In genomic region chr5:163503106-163504090, GRCh38 we compare ENCODE assay signal across 9 cellular contexts. TPM values are rescaled to one million over a fixed set of nuclear protein-coding genes. Genes with fewer than 3 reads are reported as not detected.
DNase-seq lines count a peak whose midpoint lies in the region; ATAC-seq, FAIRE-seq and TF ChIP-seq lines count a peak whose summit lies in the region.
"Had no signal": no experiment of that assay in that cellular context is flagged by ENCODE, and none has a peak within 500 bp of the region (broad histone marks: within the 10 kb centered on the region; RNA-seq: fewer than 3 reads in every experiment).

No MANE protein-coding gene starts in this region.

- ATAC-seq in HG03378 (IDR thresholded peaks at IDR 0.05; ENCODE audit: unreplicated experiment) (peak; percentile 23), GM12878 (peak; percentile 2; the same call in 1 of the 3 replicates)

- TF ChIP-seq CTCF in GM12878 (IDR thresholded peaks at IDR 0.05 in 2 of 3, conservative IDR thresholded peaks at IDR 0.05 in 1 of 3; ENCODE audit: control insufficient read depth in 2 of 3, extremely low read depth in 1 of 3, insufficient read depth in 1 of 3, low read depth in 3 of 3, low read length in 3 of 3) = peak; percentile 37 to 58 (median 47); a peak in 4 of 6 replicates
- TF ChIP-seq CTCF in hepatocyte (IDR thresholded peaks at IDR 0.05; ENCODE audit: poor library complexity) = peak; percentile 48

- H3K4me1 ChIP-seq in GM12878 (ENCODE audit: control insufficient read depth, insufficient read depth, low read length) (0 out of 2 replicates have a peak, but pooled peaks cover under 1% of the 10 kb centered on the region), hepatocyte (ENCODE audit: insufficient read depth) (peaks cover 18% of the 10 kb centered on the region)

- H3K9ac ChIP-seq in GM12878 (ENCODE audit: control insufficient read depth, insufficient read depth, low read length) = peak overlapping the region; percentile 93

- RAD21 ChIA-PET in GM12878 (lab: Charles Lee; ENCODE audit: unreplicated experiment) = interaction anchor here (0.8 to 2.1 kb wide), 6 partner anchors 28 to 43 kb away, joined by 3 to 22 read pairs (median 3); partner anchors contain the start of genes HMMR and NUDCD2

- H3K9me3 ChIP-seq in GM12878 (replicated peaks; ENCODE audit: control insufficient read depth, insufficient read depth, low read length) = no peaks in the 10 kb centered on the region
- no peaks in the 10 kb centered on the region for H3K9me3 ChIP-seq in hepatocyte (ENCODE audit: low read depth)

- H3K27me3 ChIP-seq in GM12878 (replicated peaks in 1 of 2; ENCODE audit: control insufficient read depth in 2 of 2, insufficient read depth in 2 of 2, low read length in 1 of 2) = no peaks in the 10 kb centered on the region
- H3K27me3 ChIP-seq in hepatocyte = no peaks in the 10 kb centered on the region

- in situ Hi-C loops in GM12878 (cut with MboI) = no loop called here

- DNase-seq in Daoy (ENCODE audit: low read depth) = peak; percentile 63
- DNase-seq in SIG-M5 treated with dmso at 0.1 percent for 504 hours (lab: John Stamatoyannopoulos, UW; ENCODE audit: unreplicated experiment) = peak; percentile 83
- peak; percentile 43 for DNase-seq in GM12878 (ENCODE audit: low read depth, low spot score)
- peak; percentile 81 for DNase-seq in hepatocyte (ENCODE audit: low spot score)
- peak; percentile 50 for DNase-seq in pulmonary artery endothelial cell (ENCODE audit: low read depth, low spot score)
- no peak for DNase-seq in NCI-H1092 (lab: John Stamatoyannopoulos, UW)
- no peak for DNase-seq in NCI-H2029 (lab: John Stamatoyannopoulos, UW)

- H3K4me2 ChIP-seq in GM12878 (ENCODE audit: control insufficient read depth, insufficient read depth) = peak overlapping the region; percentile 93
- H3K4me2 ChIP-seq in hepatocyte = peak overlapping the region; percentile 86

- FAIRE-seq in GM12878 (lab: Jason Lieb, UNC) = peak; percentile 13
- FAIRE-seq: colon had no signal

- POLR2A ChIA-PET in GM12878 (lab: Charles Lee) = interaction anchor here (0.6 to 4.6 kb wide), 6 partner anchors 11 to 66 kb away, joined by 3 to 61 read pairs (median 4); partner anchors contain the start of genes CCNG1, HMMR and NUDCD2

- peak; percentile 63; the same call in 1 of the 2 replicates for TF ChIP-seq POLR2A in GM12878 (IDR thresholded peaks at IDR 0.05; ENCODE audit: low read depth, low read length)

- CTCF ChIA-PET in GM12878 (lab: Yijun Ruan, JAX) = interaction anchor here (0.8 to 3.0 kb wide), 8 partner anchors 14 to 63 kb away, joined by 3 to 14 read pairs (median 7); partner anchors contain the start of gene NUDCD2

- H3K27ac ChIP-seq in GM12878 (ENCODE audit: control insufficient read depth, insufficient read depth) (peak overlapping the region; percentile 43), hepatocyte (peak overlapping the region; percentile 96)

- no peaks in the 10 kb centered on the region for H3K9me2 ChIP-seq in hepatocyte (replicated peaks; ENCODE audit: insufficient read depth)

- H3K4me3 ChIP-seq in GM12878 = peak overlapping the region; percentile 84
- H3K4me3 ChIP-seq in hepatocyte = peak overlapping the region; percentile 65

- H3K79me2 ChIP-seq in GM12878 (ENCODE audit: control insufficient read depth, insufficient read depth, low read length) (peaks cover 37% of the 10 kb centered on the region), hepatocyte (peaks cover 25% of the 10 kb centered on the region)

- TF ChIP-seq EP300 in GM12878 (IDR thresholded peaks at IDR 0.05; ENCODE audit: borderline replicate concordance in 1 of 2, control insufficient read depth in 1 of 2, low read depth in 2 of 2, low read length in 2 of 2) = no peak

- peak; percentile 65 for TF ChIP-seq RAD21 in GM12878 (IDR thresholded peaks at IDR 0.05; ENCODE audit: insufficient read depth, low read depth, low read length)

- no TSS peak for BruUV-seq in GM12878 (replicated peaks; lab: Mats Ljungman, UMichigan)

- no peaks in the 10 kb centered on the region for H3K36me3 ChIP-seq in GM12878 (ENCODE audit: control insufficient read depth in 2 of 2, insufficient read depth in 2 of 2, low read length in 1 of 2)
- no peaks in the 10 kb centered on the region for H3K36me3 ChIP-seq in hepatocyte (replicated peaks; ENCODE audit: insufficient read depth, low read depth)

- SMC1A ChIA-PET in GM12878 (lab: Charles Lee; ENCODE audit: uncharacterized antibody, unreplicated experiment) = interaction anchor here (0.5 to 3.7 kb wide), 7 partner anchors 9 to 899 kb away, joined by 3 to 14 read pairs (median 5); partner anchors contain the start of gene HMMR

- intact Hi-C loops in GM12878 (cut with micrococcal nuclease; ENCODE audit: unreplicated experiment) = no loop called here

- under 1% methylated on average over 18 of the region's 18 CpGs for WGBS in GM12878 (ENCODE audit: insufficient coverage, insufficient replicate concordance, low lambda C conversion rate, missing lambda C conversion rate)
- 2% methylated on average over 18 of the region's 18 CpGs for WGBS in hepatocyte (ENCODE audit: low lambda C conversion rate, missing lambda C conversion rate)

- H4K20me1 ChIP-seq in GM12878 (ENCODE audit: control insufficient read depth, insufficient read depth) = no peaks in the 10 kb centered on the region
- H4K20me1 ChIP-seq in hepatocyte (ENCODE audit: insufficient read depth, poor library complexity, severe bottlenecking) = peaks cover 25% of the 10 kb centered on the region

- H2AFZ ChIP-seq in GM12878 (ENCODE audit: control insufficient read depth, low read depth, low read length) (peak overlapping the region; percentile 89), hepatocyte (peak overlapping the region; percentile 79)

RNA-seq across cellular contexts. Expression of gene MAT2B, which starts 2.0 kb away (rescaled TPM):
- total RNA-seq in Daoy (2014; rRNA removed; shearing (Covaris generic)) = 80.2 and 89.1 TPM in 2 replicates
- 33.1 and 35.1 TPM in 2 replicates for total RNA-seq in GM12878 (2013; cell fraction: nucleolus; rRNA removed)
- total RNA-seq in GM12878 (2014; rRNA removed) (43.2 and 53.3 TPM in 2 replicates), GM12878 (2014; rRNA removed; fragmentation: Illumina TruSeq; extraction: Trizol) (46.4 and 48.5 TPM in 2 replicates), GM12878 (2021) (48.0 and 49.7 TPM in 2 replicates), hepatocyte (73.8 and 82.8 TPM in 2 replicates), pulmonary artery endothelial cell (97.7 and 156 TPM in 2 replicates)
- polyA plus RNA-seq in GM12878 (2011; ENCODE audit: low read depth) = 39.7 TPM
- polyA plus RNA-seq in GM12878 (2011; rRNA removed) (96.8 and 98.5 TPM in 2 replicates), GM12878 (2014; fragmentation: Illumina TruSeq; extraction: Trizol) (61.9 and 75.9 TPM in 2 replicates), GM12878 (2014; fragmentation: Nextera tagmentation; extraction: Ambion mirVana) (10 to 100 TPM; 65.5 to 77.7 TPM), GM12878 (2014; rRNA removed) (37.6 and 46.4 TPM in 2 replicates), GM12878 (2016; fragmentation: Nextera tagmentation; extraction: Ambion mirVana) (100 to 1,000 TPM; 119 to 122 TPM), hepatocyte (64.3 and 65.4 TPM in 2 replicates)
- polyA plus RNA-seq in GM12878 (2011; cell fraction: cytosol; rRNA removed) = 28.4 and 28.9 TPM in 2 replicates
- 27.6 and 27.7 TPM in 2 replicates for polyA plus RNA-seq in GM12878 (2011; cell fraction: nucleus; rRNA removed)
- polyA plus RNA-seq in GM12878 (2012) = 49.7 and 62.4 TPM in 2 replicates
- 29.9 and 47.2 TPM in 2 replicates for polyA minus RNA-seq in GM12878 (2011; rRNA and poly(A)+ RNA removed)
- 13.9 and 17.6 TPM in 2 replicates for polyA minus RNA-seq in GM12878 (2011; cell fraction: cytosol; rRNA and poly(A)+ RNA removed)
- 9.1 and 15.5 TPM in 2 replicates for polyA minus RNA-seq in GM12878 (2011; cell fraction: nucleus; rRNA and poly(A)+ RNA removed)

RNA-seq across cellular contexts. Expression of gene HMMR, which starts 43.0 kb away (rescaled TPM):
- 78.3 and 106 TPM in 2 replicates for total RNA-seq in Daoy (2014; rRNA removed; shearing (Covaris generic))
- total RNA-seq in GM12878 (2013; cell fraction: nucleolus; rRNA removed) = 24.5 and 26.0 TPM in 2 replicates
- total RNA-seq in GM12878 (2014; rRNA removed) (55.2 and 75.9 TPM in 2 replicates), GM12878 (2014; rRNA removed; fragmentation: Illumina TruSeq; extraction: Trizol) (96.7 and 101 TPM in 2 replicates), GM12878 (2021) (52.6 and 59.3 TPM in 2 replicates), hepatocyte (9.8 and 10.6 TPM in 2 replicates), pulmonary artery endothelial cell (17.9 and 59.8 TPM in 2 replicates)
- 13.8 TPM for polyA plus RNA-seq in GM12878 (2011; ENCODE audit: low read depth)
- polyA plus RNA-seq in GM12878 (2011; rRNA removed) (63.9 and 131 TPM in 2 replicates), GM12878 (2014; fragmentation: Illumina TruSeq; extraction: Trizol) (93.0 and 111 TPM in 2 replicates), GM12878 (2014; fragmentation: Nextera tagmentation; extraction: Ambion mirVana) (10 to 100 TPM; 58.1 to 64.4 TPM), GM12878 (2014; rRNA removed) (36.1 and 44.1 TPM in 2 replicates), GM12878 (2016; fragmentation: Nextera tagmentation; extraction: Ambion mirVana) (100 to 1,000 TPM; 117 to 122 TPM), hepatocyte (5.2 and 5.7 TPM in 2 replicates)
- polyA plus RNA-seq in GM12878 (2011; cell fraction: cytosol; rRNA removed) = 16.7 and 19.6 TPM in 2 replicates
- polyA plus RNA-seq in GM12878 (2011; cell fraction: nucleus; rRNA removed) = 34.3 and 53.5 TPM in 2 replicates
- 18.8 and 33.5 TPM in 2 replicates for polyA plus RNA-seq in GM12878 (2012)
- 22.7 and 22.8 TPM in 2 replicates for polyA minus RNA-seq in GM12878 (2011; rRNA and poly(A)+ RNA removed)
- 10.8 and 14.7 TPM in 2 replicates for polyA minus RNA-seq in GM12878 (2011; cell fraction: cytosol; rRNA and poly(A)+ RNA removed)
- polyA minus RNA-seq in GM12878 (2011; cell fraction: nucleus; rRNA and poly(A)+ RNA removed) = 14.3 and 16.6 TPM in 2 replicates

RNA-seq across cellular contexts. Expression of gene NUDCD2, which starts 43.5 kb away (rescaled TPM):
- 11.4 and 14.0 TPM in 2 replicates for total RNA-seq in Daoy (2014; rRNA removed; shearing (Covaris generic))
- 38.4 and 41.6 TPM in 2 replicates for total RNA-seq in GM12878 (2013; cell fraction: nucleolus; rRNA removed)
- total RNA-seq in GM12878 (2014; rRNA removed) (23.7 and 24.1 TPM in 2 replicates), GM12878 (2014; rRNA removed; fragmentation: Illumina TruSeq; extraction: Trizol) (20.7 and 25.3 TPM in 2 replicates), GM12878 (2021) (50.4 and 53.9 TPM in 2 replicates), hepatocyte (15.3 and 18.8 TPM in 2 replicates), pulmonary artery endothelial cell (8.1 and 10.0 TPM in 2 replicates)
- polyA plus RNA-seq in GM12878 (2011; ENCODE audit: low read depth) = 4.3 TPM
- polyA plus RNA-seq in GM12878 (2011; rRNA removed) (25.0 and 50.1 TPM in 2 replicates), GM12878 (2014; fragmentation: Illumina TruSeq; extraction: Trizol) (21.8 and 24.0 TPM in 2 replicates), GM12878 (2014; fragmentation: Nextera tagmentation; extraction: Ambion mirVana) (10 to 100 TPM in 1 of 2 experiments, 1 to 10 TPM in 1; 9.1 to 18.1 TPM), GM12878 (2014; rRNA removed) (19.5 and 22.5 TPM in 2 replicates), GM12878 (2016; fragmentation: Nextera tagmentation; extraction: Ambion mirVana) (100 to 1,000 TPM; 114 to 133 TPM), hepatocyte (74.6 and 79.5 TPM in 2 replicates)
- 7.3 and 7.8 TPM in 2 replicates for polyA plus RNA-seq in GM12878 (2011; cell fraction: cytosol; rRNA removed)
- 11.5 and 12.9 TPM in 2 replicates for polyA plus RNA-seq in GM12878 (2011; cell fraction: nucleus; rRNA removed)
- polyA plus RNA-seq in GM12878 (2012) = 23.8 TPM in 2 replicates
- 7.6 and 11.0 TPM in 2 replicates for polyA minus RNA-seq in GM12878 (2011; rRNA and poly(A)+ RNA removed)
- 4.5 and 11.9 TPM in 2 replicates for polyA minus RNA-seq in GM12878 (2011; cell fraction: cytosol; rRNA and poly(A)+ RNA removed)
- polyA minus RNA-seq in GM12878 (2011; cell fraction: nucleus; rRNA and poly(A)+ RNA removed) = 10.6 and 16.1 TPM in 2 replicates

Comparison
In these comparisons a context has a peak if more than half of its experiments do, and no peak if none do; other contexts are left out.
1. DNase-seq: peak in Daoy (single experiment), SIG-M5 treated with dmso at 0.1 percent for 504 hours (single experiment), GM12878 (single experiment), hepatocyte (single experiment) and pulmonary artery endothelial cell (single experiment); none in NCI-H1092 (single experiment) and NCI-H2029 (single experiment).